Comparison of ENCODE assay signal across 2 cellular contexts in the genomic region with DNA sequence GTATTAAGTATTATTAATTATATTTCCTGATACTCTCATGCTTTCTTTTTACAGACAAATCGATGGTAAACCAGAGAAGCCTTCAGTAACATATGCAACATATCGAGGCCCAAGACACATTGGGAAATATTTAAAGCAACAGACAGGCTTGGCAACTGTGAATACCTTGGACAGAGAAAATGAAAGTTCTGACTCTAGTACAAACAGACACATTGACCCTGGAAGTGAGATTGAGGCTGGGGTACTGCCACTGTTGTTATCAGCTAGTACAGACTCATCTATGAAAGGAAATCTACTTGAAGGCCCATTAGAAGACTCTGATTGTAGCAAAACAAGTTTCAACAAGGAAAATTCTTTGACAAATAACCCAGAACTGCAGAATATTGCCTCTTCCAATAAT.
TF ChIP-seq lines count a peak whose summit lies in the region.

No MANE protein-coding gene starts in this region.

TF ChIP-seq in SK-N-SH treated with all-trans-retinoic acid at 6 μM for 48 hours, 23 proteins besides CTCF, POLR2A, EP300 and RAD21 (continued from another document):
- TF ChIP-seq ZNF70 (CRISPR knock-in tag; IDR thresholded peaks at IDR 0.05) (no peak), GLIS3 (CRISPR knock-in tag; IDR thresholded peaks at IDR 0.05) (no peak), RARB (CRISPR knock-in tag; IDR thresholded peaks at IDR 0.05) (no peak), PPARA (CRISPR knock-in tag; IDR thresholded peaks at IDR 0.05; ENCODE audit: borderline replicate concordance) (no peak), ARNTL (CRISPR knock-in tag; IDR thresholded peaks at IDR 0.05; ENCODE audit: borderline replicate concordance, low read depth) (no peak), ZNF565 (CRISPR knock-in tag; conservative IDR thresholded peaks at IDR 0.05; ENCODE audit: low read depth) (no peak)

TF ChIP-seq in endothelial cell of umbilical vein, 7 proteins besides CTCF, POLR2A, EP300 and RAD21 (continued from another document):
- TF ChIP-seq JUN (IDR thresholded peaks at IDR 0.05; ENCODE audit: borderline replicate concordance, insufficient read depth, insufficient read length, low read depth) = no peak
- TF ChIP-seq EZH2 (IDR thresholded peaks at IDR 0.05; ENCODE audit: borderline replicate concordance, low read depth, low read length, severe bottlenecking) = no peak
- TF ChIP-seq, protein P1, sequence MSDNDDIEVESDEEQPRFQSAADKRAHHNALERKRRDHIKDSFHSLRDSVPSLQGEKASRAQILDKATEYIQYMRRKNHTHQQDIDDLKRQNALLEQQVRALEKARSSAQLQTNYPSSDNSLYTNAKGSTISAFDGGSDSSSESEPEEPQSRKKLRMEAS (IDR thresholded peaks at IDR 0.05; ENCODE audit: insufficient read depth, insufficient read length) = no peak
- no peak for TF ChIP-seq MYC (IDR thresholded peaks at IDR 0.05; ENCODE audit: low read depth, low read length)
- no peak for TF ChIP-seq GATA2 (IDR thresholded peaks at IDR 0.05; ENCODE audit: insufficient read depth, insufficient read length, low read depth, low read length)
